ENCODE assay signal across 8 cellular contexts in genomic region chr12:69544087-69544486, GRCh38.
"Had no signal": no experiment of that assay in that cellular context is flagged by ENCODE, and none has a peak within 500 bp of the region (broad histone marks: within the 10 kb centered on the region; RNA-seq: fewer than 3 reads in every experiment).

No MANE protein-coding gene starts in this region.

- H3K4me3 ChIP-seq: GM23338 had no signal

- H2AFZ ChIP-seq: GM23338 had no signal

- ATAC-seq: GM23338 had no signal

- DNase-seq: H9, HCEC 1CT, IMR-90, KBM-7 had no signal

- FAIRE-seq: H1, H54, HTR-8/SVneo had no signal

- H3K4me2 ChIP-seq: GM23338 had no signal
